ENCODE assay signal across 10 cellular contexts in the genomic region with DNA sequence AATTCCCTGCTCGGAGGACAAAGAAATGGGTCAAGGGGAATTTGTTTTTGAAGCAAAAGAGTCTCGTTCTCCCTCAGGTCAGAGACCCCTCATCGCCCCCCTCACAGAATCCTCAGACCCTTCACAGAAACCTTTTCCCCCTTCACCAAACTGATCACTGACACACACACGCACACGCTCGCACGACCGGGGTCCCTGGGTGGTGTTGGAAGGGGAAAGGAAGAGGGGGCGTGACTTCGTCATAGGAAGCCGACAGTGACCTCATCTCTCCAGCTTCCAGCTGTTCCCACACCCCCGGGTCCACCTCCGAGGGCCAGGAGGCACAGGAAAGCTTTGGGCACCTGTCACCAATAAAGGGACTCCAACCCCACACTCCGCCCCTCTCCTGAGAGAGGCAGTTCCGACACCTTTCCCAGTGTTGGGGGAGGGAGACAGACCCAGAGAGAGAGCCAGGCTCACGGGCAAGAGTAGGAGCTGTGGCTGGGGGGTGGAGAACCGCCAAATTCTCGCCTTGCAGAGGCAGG. TPM values are rescaled to one million over a fixed set of nuclear protein-coding genes. Genes with fewer than 3 reads are reported as not detected.
DNase-seq lines count a peak whose midpoint lies in the region; ATAC-seq, FAIRE-seq and TF ChIP-seq lines count a peak whose summit lies in the region.
"Had no signal": no experiment of that assay in that cellular context is flagged by ENCODE, and none has a peak within 500 bp of the region (broad histone marks: within the 10 kb centered on the region; RNA-seq: fewer than 3 reads in every experiment).

No MANE protein-coding gene starts in this region.

- TF ChIP-seq EP300 in HepG2 (IDR thresholded peaks at IDR 0.05; ENCODE audit: low read depth in 2 of 2, low read length in 2 of 2): 0 out of 4 replicates have a peak, but pooled peaks of 1 of the 2 experiments have one; percentile 32
- peak; percentile 45; the same call in 1 of the 2 replicates for TF ChIP-seq EP300 in HepG2 (CRISPR knock-in tag; IDR thresholded peaks at IDR 0.05; ENCODE audit: borderline replicate concordance)

- H3K4me3 ChIP-seq in Karpas-422 (ENCODE audit: low read length) (peak overlapping the region; percentile 56; the same call in 1 of the 2 replicates), astrocyte (ENCODE audit: insufficient read depth, low read depth, low read length) (peak overlapping the region; percentile 62), HepG2 (replicated peaks in 1 of 3; ENCODE audit: insufficient read depth in 1 of 3, low read depth in 2 of 3, low read length in 3 of 3) (peak overlapping the region; percentile 73 to 93 (median 84))

- FAIRE-seq in astrocyte (lab: Jason Lieb, UNC) (no peak), HepG2 (lab: Jason Lieb, UNC) (peak; percentile 48)
- FAIRE-seq: islet of Langerhans had no signal

- peaks cover 9% of the 10 kb centered on the region for H3K4me1 ChIP-seq in Karpas-422 (ENCODE audit: low read length)
- peaks cover 17% of the 10 kb centered on the region for H3K4me1 ChIP-seq in astrocyte (ENCODE audit: insufficient read depth, low read length)
- H3K4me1 ChIP-seq in HepG2 (ENCODE audit: insufficient read depth, low read length): peaks cover 45% of the 10 kb centered on the region

- CTCF ChIA-PET in HepG2 (lab: Yijun Ruan, JAX; ENCODE audit: low intra/inter-chr PET ratio, low total read pairs): interaction anchor here (0.9 to 1.8 kb wide), 3 partner anchors 8 to 132 kb away, joined by 4 to 5 read pairs (median 4); no protein-coding TSS in a partner anchor
- CTCF ChIA-PET in GM10248 (lab: Yijun Ruan, JAX): interaction anchor here (0.8 to 3.7 kb wide), 26 partner anchors 8 to 705 kb away, joined by 3 to 38 read pairs (median 6); partner anchors contain the start of genes ASGR2 and SLC16A13

- peaks cover 9% of the 10 kb centered on the region for H3K4me1 Mint-ChIP-seq in CD14-positive monocyte
- peaks cover 8% of the 10 kb centered on the region for H3K4me1 Mint-ChIP-seq in astrocyte (ENCODE audit: low read depth, unreplicated experiment)

- no TSS peak for BruUV-seq in HepG2 (replicated peaks; lab: Mats Ljungman, UMichigan)

- 0% methylated on average over 12 of the region's 18 CpGs for WGBS in HepG2 (ENCODE audit: low lambda C conversion rate)

- H3K27me3 Mint-ChIP-seq in CD14-positive monocyte (ENCODE audit: low read depth in 3 of 3): peaks cover 16 to 20% (median 19%) of the 10 kb centered on the region in 3 donors
- no peaks in the 10 kb centered on the region for H3K27me3 Mint-ChIP-seq in astrocyte (ENCODE audit: low read depth, unreplicated experiment)

- H3K9me3 Mint-ChIP-seq in CD14-positive monocyte (peaks cover 0 to 3% (median 0%) of the 10 kb centered on the region in 7 donors), astrocyte (ENCODE audit: unreplicated experiment) (no peaks in the 10 kb centered on the region)

- H3K36me3 ChIP-seq in Karpas-422 (ENCODE audit: insufficient read depth, low read length) (no peaks in the 10 kb centered on the region), astrocyte (ENCODE audit: insufficient read depth, low read length) (no peaks in the 10 kb centered on the region), HepG2 (replicated peaks in 1 of 2; ENCODE audit: control insufficient read depth in 1 of 2, insufficient read depth in 2 of 2, low read length in 2 of 2) (peaks cover 15 to 30% of the 10 kb centered on the region in 2 experiments)

- peak overlapping the region; percentile 84; the same call in 1 of the 2 replicates for H2AFZ ChIP-seq in Karpas-422 (ENCODE audit: low read length)
- H2AFZ ChIP-seq in astrocyte (ENCODE audit: low read depth, low read length): peak overlapping the region; percentile 81
- H2AFZ ChIP-seq in HepG2 (ENCODE audit: low read length): no peak overlapping the region

- H3K27ac Mint-ChIP-seq in CD14-positive monocyte (peak overlapping the region in 4 of 7 donors; percentile 6 to 64 (median 28)), astrocyte (ENCODE audit: unreplicated experiment) (peak overlapping the region; percentile 88)

- TF ChIP-seq CTCF in CD14-positive monocyte (IDR thresholded peaks at IDR 0.05) (no peak), astrocyte (IDR thresholded peaks at IDR 0.05; ENCODE audit: insufficient read depth, low read depth, low read length) (no peak), HepG2 (CRISPR knock-in tag; IDR thresholded peaks at IDR 0.05) (no peak), GM10248 (IDR thresholded peaks at IDR 0.05; ENCODE audit: control extremely low read depth, extremely low read depth, low read depth, missing control alignments) (no peak)

- no peaks in the 10 kb centered on the region for H4K20me1 ChIP-seq in Karpas-422 (ENCODE audit: insufficient read depth, low read depth, low read length)
- peaks cover 11% of the 10 kb centered on the region for H4K20me1 ChIP-seq in astrocyte (ENCODE audit: insufficient read depth, low read length)
- peaks cover 31% of the 10 kb centered on the region for H4K20me1 ChIP-seq in HepG2 (ENCODE audit: insufficient read depth, low read length)

- peak; percentile 34 for DNase-seq in CD14-positive monocyte (ENCODE audit: low spot score)
- DNase-seq in Karpas-422: no peak
- DNase-seq in astrocyte (ENCODE audit: low read depth): peak; percentile 36
- peak; percentile 65 for DNase-seq in HepG2 (ENCODE audit: low spot score)
- DNase-seq in NCI-H1436 treated with DMSO at 0.1 percent for 48 hours (lab: John Stamatoyannopoulos, UW): no peak
- no peak for DNase-seq in GM10248 (ENCODE audit: extremely low spot score)
- DNase-seq in HK-2 (ENCODE audit: unreplicated experiment): no peak

- intact Hi-C loops in CD14-positive monocyte (cut with micrococcal nuclease) (loop anchor here (2.0 to 10.0 kb wide), 2 partner anchors 133 to 263 kb away; partner anchors contain the start of gene SLC16A11 (in 1 of the 2)), HepG2 (cut with micrococcal nuclease; ENCODE audit: unreplicated experiment) (loop anchor here (2.0 to 10.0 kb wide), 4 partner anchors 34 to 131 kb away; partner anchors contain the start of genes DVL2 and PHF23)

- H3K79me2 ChIP-seq in Karpas-422 (ENCODE audit: low read length): no peaks in the 10 kb centered on the region
- H3K79me2 ChIP-seq in astrocyte (ENCODE audit: insufficient read depth, low read length): no peaks in the 10 kb centered on the region
- H3K79me2 ChIP-seq in HepG2 (ENCODE audit: insufficient read depth, low read length): peaks cover 47% of the 10 kb centered on the region

- peak overlapping the region; percentile 52 for H3K9ac ChIP-seq in Karpas-422 (ENCODE audit: low read length)
- H3K9ac ChIP-seq in astrocyte (ENCODE audit: low read length): peak overlapping the region; percentile 80
- H3K9ac ChIP-seq in HepG2 (ENCODE audit: insufficient read depth, low read depth, low read length): peak overlapping the region; percentile 96

- in situ Hi-C loops in HepG2 (cut with HindIII; ENCODE audit: extremely low pct_ligation_motif_present, low pct_unique_long_range_greater_than_20kb): loop anchor here (5.0 kb wide), 1 partner anchor 39 kb away; the partner anchor contains the start of genes ACADVL and DLG4

- POLR2A ChIA-PET in HepG2 (lab: Yijun Ruan, JAX): interaction anchor here (0.9 to 4.4 kb wide), 18 partner anchors 8 to 152 kb away, joined by 4 to 76 read pairs (median 18); partner anchors contain the start of genes ACADVL, ASGR2, DLG4 and DVL2
- POLR2A ChIA-PET in GM10248 (lab: Yijun Ruan, JAX): no interaction called here

- H3K36me3 Mint-ChIP-seq in CD14-positive monocyte (peaks cover 0 to 4% of the 10 kb centered on the region in 2 donors), astrocyte (ENCODE audit: low read depth, unreplicated experiment) (no peaks in the 10 kb centered on the region)

- H3K27ac ChIP-seq in Karpas-422 (ENCODE audit: low read length) (no peak overlapping the region), astrocyte (ENCODE audit: low read depth, low read length) (peak overlapping the region; percentile 23), HepG2 (ENCODE audit: extremely low read length, insufficient read depth, low read length) (peak overlapping the region; percentile 98)
- H3K27ac ChIP-seq: HL-60 had no signal

- H3K27me3 ChIP-seq in Karpas-422 (ENCODE audit: low read length): no peaks in the 10 kb centered on the region
- H3K27me3 ChIP-seq in astrocyte (ENCODE audit: insufficient read depth, low read length): no peaks in the 10 kb centered on the region
- H3K27me3 ChIP-seq in HepG2 (ENCODE audit: control insufficient read depth in 1 of 2, insufficient read depth in 2 of 2, low read length in 2 of 2): no peaks in the 10 kb centered on the region; a peak in 1 of 5 replicates

- H3K9me2 ChIP-seq in Karpas-422 (replicated peaks; ENCODE audit: insufficient read depth, low read length): no peaks in the 10 kb centered on the region

- H3K4me2 ChIP-seq in Karpas-422 (ENCODE audit: low read depth, low read length, poor library complexity, severe bottlenecking) (peak overlapping the region; percentile 66), astrocyte (ENCODE audit: low read length) (peak overlapping the region; percentile 98), HepG2 (ENCODE audit: low read depth, low read length) (peak overlapping the region; percentile 92)

- H3K4me3 Mint-ChIP-seq in CD14-positive monocyte: peak overlapping the region in 1 of 2 donors; percentile 86
- H3K4me3 Mint-ChIP-seq in astrocyte (ENCODE audit: unreplicated experiment): no peak overlapping the region

- TF ChIP-seq POLR2A in HepG2 (IDR thresholded peaks at IDR 0.05; ENCODE audit: insufficient read depth in 1 of 2, low read depth in 2 of 2, low read length in 2 of 2): peak; percentile 76 to 77

- ATAC-seq in HepG2 (peak; percentile 13), HG03045 (IDR thresholded peaks at IDR 0.05; ENCODE audit: unreplicated experiment) (no peak)

- TF ChIP-seq RAD21 in HepG2 (CRISPR knock-in tag; IDR thresholded peaks at IDR 0.05): no peak

- H3K9me3 ChIP-seq in Karpas-422 (ENCODE audit: low read length) (no peaks in the 10 kb centered on the region), astrocyte (ENCODE audit: insufficient read depth, low read depth, low read length) (no peaks in the 10 kb centered on the region), HepG2 (ENCODE audit: low read length) (no peaks in the 10 kb centered on the region)

RNA-seq across cellular contexts. Expression of gene ASGR1, which starts 1.2 kb away (rescaled TPM):
- 100 to 1,000 TPM; 114 to 126 TPM for polyA plus RNA-seq in CD14-positive monocyte
- total RNA-seq in Karpas-422 (2014; rRNA removed; shearing (Covaris generic); ENCODE audit: low replicate concordance): 1.2 TPM in 1 of 2 replicates, not detected in the other
- 3.6 and 5.0 TPM in 2 replicates for total RNA-seq in astrocyte
- total RNA-seq in HepG2 (2016; rRNA removed; fragmentation: Illumina TruSeq; extraction: Trizol): 156 and 353 TPM in 2 replicates
- total RNA-seq in HepG2 (2016; cell fraction: cytosol; rRNA removed; fragmentation: Illumina TruSeq; extraction: Trizol; ENCODE audit: low read depth): 114 and 140 TPM in 2 replicates
- total RNA-seq in HepG2 (2016; cell fraction: insoluble cytoplasmic fraction; rRNA removed; fragmentation: Illumina TruSeq; extraction: Trizol): 143 and 370 TPM in 2 replicates
- total RNA-seq in HepG2 (2016; cell fraction: membrane; rRNA removed; fragmentation: Illumina TruSeq; extraction: Trizol): 141 and 170 TPM in 2 replicates
- 259 and 311 TPM in 2 replicates for total RNA-seq in HepG2 (2016; cell fraction: nucleus; rRNA removed; fragmentation: Illumina TruSeq; extraction: Trizol)
- polyA plus RNA-seq in HepG2 (2011; rRNA removed): 796 and 885 TPM in 2 replicates
- 756 and 1,094 TPM in 2 replicates for polyA plus RNA-seq in HepG2 (2011; cell fraction: cytosol; rRNA removed)
- 1,952 and 2,162 TPM in 2 replicates for polyA plus RNA-seq in HepG2 (2011; cell fraction: nucleus; rRNA removed)
- polyA plus RNA-seq in HepG2 (2012): 455 and 483 TPM in 2 replicates
- polyA plus RNA-seq in HepG2 (2016; cell fraction: cytosol; fragmentation: Illumina TruSeq; extraction: Trizol; ENCODE audit: low read depth): 105 and 129 TPM in 2 replicates
- polyA plus RNA-seq in HepG2 (2016; cell fraction: insoluble cytoplasmic fraction; fragmentation: Illumina TruSeq; extraction: Trizol; ENCODE audit: low read depth): 167 and 180 TPM in 2 replicates
- 121 and 143 TPM in 2 replicates for polyA plus RNA-seq in HepG2 (2016; cell fraction: membrane; fragmentation: Illumina TruSeq; extraction: Trizol; ENCODE audit: low read depth)
- 760 and 778 TPM in 2 replicates for polyA plus RNA-seq in HepG2 (2016; cell fraction: nucleus; fragmentation: Illumina TruSeq; extraction: Trizol; ENCODE audit: insufficient read depth, low read depth)
- 0.19 and 386 TPM in 2 replicates for polyA minus RNA-seq in HepG2 (2011; rRNA and poly(A)+ RNA removed; ENCODE audit: low replicate concordance)
- 254 and 269 TPM in 2 replicates for polyA minus RNA-seq in HepG2 (2011; cell fraction: cytosol; rRNA and poly(A)+ RNA removed)
- 141 and 153 TPM in 2 replicates for polyA minus RNA-seq in HepG2 (2011; cell fraction: nucleus; rRNA and poly(A)+ RNA removed)

RNA-seq across cellular contexts. Expression of gene DLG4, which starts 41.6 kb away (rescaled TPM):
- polyA plus RNA-seq in CD14-positive monocyte: under 1 TPM; 0.37 to 0.39 TPM
- 8.5 and 24.1 TPM in 2 replicates for total RNA-seq in Karpas-422 (2014; rRNA removed; shearing (Covaris generic); ENCODE audit: low replicate concordance)
- total RNA-seq in astrocyte: 45.6 and 48.0 TPM in 2 replicates
- 0.25 and 0.71 TPM in 2 replicates for total RNA-seq in HepG2 (2016; rRNA removed; fragmentation: Illumina TruSeq; extraction: Trizol)
- under 0.01 TPM in 1 of 2 replicates, not detected in the other for total RNA-seq in HepG2 (2016; cell fraction: cytosol; rRNA removed; fragmentation: Illumina TruSeq; extraction: Trizol; ENCODE audit: low read depth)
- 0.40 and 0.69 TPM in 2 replicates for total RNA-seq in HepG2 (2016; cell fraction: insoluble cytoplasmic fraction; rRNA removed; fragmentation: Illumina TruSeq; extraction: Trizol)
- 0.40 and 0.52 TPM in 2 replicates for total RNA-seq in HepG2 (2016; cell fraction: membrane; rRNA removed; fragmentation: Illumina TruSeq; extraction: Trizol)
- 1.3 and 1.6 TPM in 2 replicates for total RNA-seq in HepG2 (2016; cell fraction: nucleus; rRNA removed; fragmentation: Illumina TruSeq; extraction: Trizol)
- polyA plus RNA-seq in HepG2 (2011; rRNA removed): 3.9 and 4.3 TPM in 2 replicates
- 1.1 and 2.0 TPM in 2 replicates for polyA plus RNA-seq in HepG2 (2011; cell fraction: cytosol; rRNA removed)
- 22.1 and 26.3 TPM in 2 replicates for polyA plus RNA-seq in HepG2 (2011; cell fraction: nucleus; rRNA removed)
- 3.7 and 4.4 TPM in 2 replicates for polyA plus RNA-seq in HepG2 (2012)
- polyA plus RNA-seq in HepG2 (2016; cell fraction: cytosol; fragmentation: Illumina TruSeq; extraction: Trizol; ENCODE audit: low read depth): 0.18 and 0.33 TPM in 2 replicates
- 0.32 and 0.49 TPM in 2 replicates for polyA plus RNA-seq in HepG2 (2016; cell fraction: insoluble cytoplasmic fraction; fragmentation: Illumina TruSeq; extraction: Trizol; ENCODE audit: low read depth)
- polyA plus RNA-seq in HepG2 (2016; cell fraction: membrane; fragmentation: Illumina TruSeq; extraction: Trizol; ENCODE audit: low read depth): 0.53 and 0.70 TPM in 2 replicates
- 2.4 and 4.5 TPM in 2 replicates for polyA plus RNA-seq in HepG2 (2016; cell fraction: nucleus; fragmentation: Illumina TruSeq; extraction: Trizol; ENCODE audit: insufficient read depth, low read depth)
- 3.3 and 3.4 TPM in 2 replicates for polyA minus RNA-seq in HepG2 (2011; rRNA and poly(A)+ RNA removed; ENCODE audit: low replicate concordance)
- 2.1 and 2.4 TPM in 2 replicates for polyA minus RNA-seq in HepG2 (2011; cell fraction: cytosol; rRNA and poly(A)+ RNA removed)
- polyA minus RNA-seq in HepG2 (2011; cell fraction: nucleus; rRNA and poly(A)+ RNA removed): 4.0 and 4.2 TPM in 2 replicates

RNA-seq across cellular contexts. Expression of gene ACADVL, which starts 41.7 kb away (rescaled TPM):
- polyA plus RNA-seq in CD14-positive monocyte (100 to 1,000 TPM; 152 to 154 TPM), HepG2 (2011; rRNA removed) (412 and 521 TPM in 2 replicates)
- total RNA-seq in Karpas-422 (2014; rRNA removed; shearing (Covaris generic); ENCODE audit: low replicate concordance): 245 and 371 TPM in 2 replicates
- total RNA-seq in astrocyte (354 and 399 TPM in 2 replicates), HepG2 (2016; rRNA removed; fragmentation: Illumina TruSeq; extraction: Trizol) (106 and 219 TPM in 2 replicates)
- 29.7 and 32.3 TPM in 2 replicates for total RNA-seq in HepG2 (2016; cell fraction: cytosol; rRNA removed; fragmentation: Illumina TruSeq; extraction: Trizol; ENCODE audit: low read depth)
- total RNA-seq in HepG2 (2016; cell fraction: insoluble cytoplasmic fraction; rRNA removed; fragmentation: Illumina TruSeq; extraction: Trizol): 112 and 237 TPM in 2 replicates
- 44.6 and 53.4 TPM in 2 replicates for total RNA-seq in HepG2 (2016; cell fraction: membrane; rRNA removed; fragmentation: Illumina TruSeq; extraction: Trizol)
- 207 and 230 TPM in 2 replicates for total RNA-seq in HepG2 (2016; cell fraction: nucleus; rRNA removed; fragmentation: Illumina TruSeq; extraction: Trizol)
- 135 and 196 TPM in 2 replicates for polyA plus RNA-seq in HepG2 (2011; cell fraction: cytosol; rRNA removed)
- polyA plus RNA-seq in HepG2 (2011; cell fraction: nucleus; rRNA removed): 5,199 and 5,548 TPM in 2 replicates
- polyA plus RNA-seq in HepG2 (2012): 315 and 441 TPM in 2 replicates
- polyA plus RNA-seq in HepG2 (2016; cell fraction: cytosol; fragmentation: Illumina TruSeq; extraction: Trizol; ENCODE audit: low read depth): 17.9 and 19.9 TPM in 2 replicates
- polyA plus RNA-seq in HepG2 (2016; cell fraction: insoluble cytoplasmic fraction; fragmentation: Illumina TruSeq; extraction: Trizol; ENCODE audit: low read depth): 93.8 and 107 TPM in 2 replicates
- 31.9 and 34.8 TPM in 2 replicates for polyA plus RNA-seq in HepG2 (2016; cell fraction: membrane; fragmentation: Illumina TruSeq; extraction: Trizol; ENCODE audit: low read depth)
- polyA plus RNA-seq in HepG2 (2016; cell fraction: nucleus; fragmentation: Illumina TruSeq; extraction: Trizol; ENCODE audit: insufficient read depth, low read depth): 578 and 583 TPM in 2 replicates
- polyA minus RNA-seq in HepG2 (2011; rRNA and poly(A)+ RNA removed; ENCODE audit: low replicate concordance): 253 and 530 TPM in 2 replicates
- polyA minus RNA-seq in HepG2 (2011; cell fraction: cytosol; rRNA and poly(A)+ RNA removed): 79.8 and 87.7 TPM in 2 replicates
- 354 and 373 TPM in 2 replicates for polyA minus RNA-seq in HepG2 (2011; cell fraction: nucleus; rRNA and poly(A)+ RNA removed)

RNA-seq across cellular contexts. Expression of gene DVL2, which starts 56.3 kb away (rescaled TPM):
- polyA plus RNA-seq in CD14-positive monocyte (1 to 10 TPM; 7.0 to 7.8 TPM), HepG2 (2011; rRNA removed) (5.7 and 7.0 TPM in 2 replicates)
- 75.2 and 117 TPM in 2 replicates for total RNA-seq in Karpas-422 (2014; rRNA removed; shearing (Covaris generic); ENCODE audit: low replicate concordance)
- total RNA-seq in astrocyte (30.2 and 34.4 TPM in 2 replicates), HepG2 (2016; rRNA removed; fragmentation: Illumina TruSeq; extraction: Trizol) (27.2 and 38.2 TPM in 2 replicates)
- total RNA-seq in HepG2 (2016; cell fraction: cytosol; rRNA removed; fragmentation: Illumina TruSeq; extraction: Trizol; ENCODE audit: low read depth): 37.2 and 38.8 TPM in 2 replicates
- 22.7 and 41.3 TPM in 2 replicates for total RNA-seq in HepG2 (2016; cell fraction: insoluble cytoplasmic fraction; rRNA removed; fragmentation: Illumina TruSeq; extraction: Trizol)
- 32.1 and 32.7 TPM in 2 replicates for total RNA-seq in HepG2 (2016; cell fraction: membrane; rRNA removed; fragmentation: Illumina TruSeq; extraction: Trizol)
- 38.1 and 39.7 TPM in 2 replicates for total RNA-seq in HepG2 (2016; cell fraction: nucleus; rRNA removed; fragmentation: Illumina TruSeq; extraction: Trizol)
- 4.7 and 6.4 TPM in 2 replicates for polyA plus RNA-seq in HepG2 (2011; cell fraction: cytosol; rRNA removed)
- polyA plus RNA-seq in HepG2 (2011; cell fraction: nucleus; rRNA removed): 29.2 and 36.2 TPM in 2 replicates
- polyA plus RNA-seq in HepG2 (2012): 20.0 and 24.6 TPM in 2 replicates
- polyA plus RNA-seq in HepG2 (2016; cell fraction: cytosol; fragmentation: Illumina TruSeq; extraction: Trizol; ENCODE audit: low read depth): 11.1 and 12.5 TPM in 2 replicates
- 22.5 and 26.2 TPM in 2 replicates for polyA plus RNA-seq in HepG2 (2016; cell fraction: insoluble cytoplasmic fraction; fragmentation: Illumina TruSeq; extraction: Trizol; ENCODE audit: low read depth)
- 18.3 and 21.6 TPM in 2 replicates for polyA plus RNA-seq in HepG2 (2016; cell fraction: membrane; fragmentation: Illumina TruSeq; extraction: Trizol; ENCODE audit: low read depth)
- 51.6 and 51.8 TPM in 2 replicates for polyA plus RNA-seq in HepG2 (2016; cell fraction: nucleus; fragmentation: Illumina TruSeq; extraction: Trizol; ENCODE audit: insufficient read depth, low read depth)
- polyA minus RNA-seq in HepG2 (2011; rRNA and poly(A)+ RNA removed; ENCODE audit: low replicate concordance): 35.3 and 40.5 TPM in 2 replicates
- polyA minus RNA-seq in HepG2 (2011; cell fraction: cytosol; rRNA and poly(A)+ RNA removed): 10.3 and 10.8 TPM in 2 replicates
- polyA minus RNA-seq in HepG2 (2011; cell fraction: nucleus; rRNA and poly(A)+ RNA removed): 33.6 and 37.0 TPM in 2 replicates

Comparison
In these comparisons a context has a peak if more than half of its experiments do, and no peak if none do; other contexts are left out.
1. DNase-seq: peak in CD14-positive monocyte (single experiment), astrocyte (single experiment) and HepG2 (single experiment); none in Karpas-422 (single experiment), NCI-H1436 treated with DMSO at 0.1 percent for 48 hours (single experiment), GM10248 (single experiment) and HK-2 (single experiment).
2. RNA of gene ASGR1, which starts 1.2 kb away (total RNA-seq): 114 to 370 TPM in HepG2; 3.6 to 5.0 TPM in astrocyte and 1.2 TPM in Karpas-422; every median in the first group is over 10 times any median in the second.
3. Peak in every context shown above with its lines, with median percentiles within 50 percentile points of each other: H3K4me2 ChIP-seq, H3K4me3 ChIP-seq and H3K9ac ChIP-seq.